1 cellular context compared by ENCODE assay signal in the genomic region with DNA sequence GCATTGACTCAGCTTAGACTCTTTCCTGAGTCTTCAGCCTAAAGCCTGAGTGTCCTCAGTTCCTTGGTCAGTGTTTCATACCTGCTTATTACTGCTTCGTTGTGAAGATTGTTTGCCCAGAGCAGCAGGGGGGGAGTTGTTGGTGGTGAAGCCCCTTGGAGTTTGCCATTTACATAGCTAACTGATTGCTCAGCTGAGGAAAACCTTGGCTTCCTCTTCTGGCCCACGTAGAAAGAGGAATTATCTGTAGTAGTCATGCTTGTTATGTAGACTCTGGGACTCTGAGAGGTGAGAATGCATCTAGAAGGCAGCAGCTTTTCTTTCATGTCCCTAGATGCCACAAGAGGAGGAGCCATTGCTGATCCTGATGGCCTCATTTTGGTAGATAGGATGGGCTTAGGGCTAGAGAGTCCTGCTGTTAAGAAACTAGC.
TF ChIP-seq lines count a peak whose summit lies in the region.

No MANE protein-coding gene starts in this region.

TF ChIP-seq in H1, 55 proteins besides CTCF, POLR2A, EP300 and RAD21 (continued from another document):
- TF ChIP-seq, protein P1, sequence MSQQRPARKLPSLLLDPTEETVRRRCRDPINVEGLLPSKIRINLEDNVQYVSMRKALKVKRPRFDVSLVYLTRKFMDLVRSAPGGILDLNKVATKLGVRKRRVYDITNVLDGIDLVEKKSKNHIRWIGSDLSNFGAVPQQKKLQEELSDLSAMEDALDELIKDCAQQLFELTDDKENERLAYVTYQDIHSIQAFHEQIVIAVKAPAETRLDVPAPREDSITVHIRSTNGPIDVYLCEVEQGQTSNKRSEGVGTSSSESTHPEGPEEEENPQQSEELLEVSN (IDR thresholded peaks at IDR 0.05) = no peak
- no peak for TF ChIP-seq POLR2AphosphoS5 (IDR thresholded peaks at IDR 0.05; ENCODE audit: low read depth, low read length)
- TF ChIP-seq, protein P2, sequence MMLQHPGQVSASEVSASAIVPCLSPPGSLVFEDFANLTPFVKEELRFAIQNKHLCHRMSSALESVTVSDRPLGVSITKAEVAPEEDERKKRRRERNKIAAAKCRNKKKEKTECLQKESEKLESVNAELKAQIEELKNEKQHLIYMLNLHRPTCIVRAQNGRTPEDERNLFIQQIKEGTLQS (IDR thresholded peaks at IDR 0.05; ENCODE audit: insufficient read depth, low read depth, low read length) = no peak
- TF ChIP-seq PHF8 (conservative IDR thresholded peaks at IDR 0.05; ENCODE audit: low read depth, low read length) = no peak
- no peak for TF ChIP-seq KDM4A (IDR thresholded peaks at IDR 0.05; ENCODE audit: low read depth, low read length, severe bottlenecking)
- no peak for TF ChIP-seq SP2 (IDR thresholded peaks at IDR 0.05; ENCODE audit: low read length)
- TF ChIP-seq, protein P3, sequence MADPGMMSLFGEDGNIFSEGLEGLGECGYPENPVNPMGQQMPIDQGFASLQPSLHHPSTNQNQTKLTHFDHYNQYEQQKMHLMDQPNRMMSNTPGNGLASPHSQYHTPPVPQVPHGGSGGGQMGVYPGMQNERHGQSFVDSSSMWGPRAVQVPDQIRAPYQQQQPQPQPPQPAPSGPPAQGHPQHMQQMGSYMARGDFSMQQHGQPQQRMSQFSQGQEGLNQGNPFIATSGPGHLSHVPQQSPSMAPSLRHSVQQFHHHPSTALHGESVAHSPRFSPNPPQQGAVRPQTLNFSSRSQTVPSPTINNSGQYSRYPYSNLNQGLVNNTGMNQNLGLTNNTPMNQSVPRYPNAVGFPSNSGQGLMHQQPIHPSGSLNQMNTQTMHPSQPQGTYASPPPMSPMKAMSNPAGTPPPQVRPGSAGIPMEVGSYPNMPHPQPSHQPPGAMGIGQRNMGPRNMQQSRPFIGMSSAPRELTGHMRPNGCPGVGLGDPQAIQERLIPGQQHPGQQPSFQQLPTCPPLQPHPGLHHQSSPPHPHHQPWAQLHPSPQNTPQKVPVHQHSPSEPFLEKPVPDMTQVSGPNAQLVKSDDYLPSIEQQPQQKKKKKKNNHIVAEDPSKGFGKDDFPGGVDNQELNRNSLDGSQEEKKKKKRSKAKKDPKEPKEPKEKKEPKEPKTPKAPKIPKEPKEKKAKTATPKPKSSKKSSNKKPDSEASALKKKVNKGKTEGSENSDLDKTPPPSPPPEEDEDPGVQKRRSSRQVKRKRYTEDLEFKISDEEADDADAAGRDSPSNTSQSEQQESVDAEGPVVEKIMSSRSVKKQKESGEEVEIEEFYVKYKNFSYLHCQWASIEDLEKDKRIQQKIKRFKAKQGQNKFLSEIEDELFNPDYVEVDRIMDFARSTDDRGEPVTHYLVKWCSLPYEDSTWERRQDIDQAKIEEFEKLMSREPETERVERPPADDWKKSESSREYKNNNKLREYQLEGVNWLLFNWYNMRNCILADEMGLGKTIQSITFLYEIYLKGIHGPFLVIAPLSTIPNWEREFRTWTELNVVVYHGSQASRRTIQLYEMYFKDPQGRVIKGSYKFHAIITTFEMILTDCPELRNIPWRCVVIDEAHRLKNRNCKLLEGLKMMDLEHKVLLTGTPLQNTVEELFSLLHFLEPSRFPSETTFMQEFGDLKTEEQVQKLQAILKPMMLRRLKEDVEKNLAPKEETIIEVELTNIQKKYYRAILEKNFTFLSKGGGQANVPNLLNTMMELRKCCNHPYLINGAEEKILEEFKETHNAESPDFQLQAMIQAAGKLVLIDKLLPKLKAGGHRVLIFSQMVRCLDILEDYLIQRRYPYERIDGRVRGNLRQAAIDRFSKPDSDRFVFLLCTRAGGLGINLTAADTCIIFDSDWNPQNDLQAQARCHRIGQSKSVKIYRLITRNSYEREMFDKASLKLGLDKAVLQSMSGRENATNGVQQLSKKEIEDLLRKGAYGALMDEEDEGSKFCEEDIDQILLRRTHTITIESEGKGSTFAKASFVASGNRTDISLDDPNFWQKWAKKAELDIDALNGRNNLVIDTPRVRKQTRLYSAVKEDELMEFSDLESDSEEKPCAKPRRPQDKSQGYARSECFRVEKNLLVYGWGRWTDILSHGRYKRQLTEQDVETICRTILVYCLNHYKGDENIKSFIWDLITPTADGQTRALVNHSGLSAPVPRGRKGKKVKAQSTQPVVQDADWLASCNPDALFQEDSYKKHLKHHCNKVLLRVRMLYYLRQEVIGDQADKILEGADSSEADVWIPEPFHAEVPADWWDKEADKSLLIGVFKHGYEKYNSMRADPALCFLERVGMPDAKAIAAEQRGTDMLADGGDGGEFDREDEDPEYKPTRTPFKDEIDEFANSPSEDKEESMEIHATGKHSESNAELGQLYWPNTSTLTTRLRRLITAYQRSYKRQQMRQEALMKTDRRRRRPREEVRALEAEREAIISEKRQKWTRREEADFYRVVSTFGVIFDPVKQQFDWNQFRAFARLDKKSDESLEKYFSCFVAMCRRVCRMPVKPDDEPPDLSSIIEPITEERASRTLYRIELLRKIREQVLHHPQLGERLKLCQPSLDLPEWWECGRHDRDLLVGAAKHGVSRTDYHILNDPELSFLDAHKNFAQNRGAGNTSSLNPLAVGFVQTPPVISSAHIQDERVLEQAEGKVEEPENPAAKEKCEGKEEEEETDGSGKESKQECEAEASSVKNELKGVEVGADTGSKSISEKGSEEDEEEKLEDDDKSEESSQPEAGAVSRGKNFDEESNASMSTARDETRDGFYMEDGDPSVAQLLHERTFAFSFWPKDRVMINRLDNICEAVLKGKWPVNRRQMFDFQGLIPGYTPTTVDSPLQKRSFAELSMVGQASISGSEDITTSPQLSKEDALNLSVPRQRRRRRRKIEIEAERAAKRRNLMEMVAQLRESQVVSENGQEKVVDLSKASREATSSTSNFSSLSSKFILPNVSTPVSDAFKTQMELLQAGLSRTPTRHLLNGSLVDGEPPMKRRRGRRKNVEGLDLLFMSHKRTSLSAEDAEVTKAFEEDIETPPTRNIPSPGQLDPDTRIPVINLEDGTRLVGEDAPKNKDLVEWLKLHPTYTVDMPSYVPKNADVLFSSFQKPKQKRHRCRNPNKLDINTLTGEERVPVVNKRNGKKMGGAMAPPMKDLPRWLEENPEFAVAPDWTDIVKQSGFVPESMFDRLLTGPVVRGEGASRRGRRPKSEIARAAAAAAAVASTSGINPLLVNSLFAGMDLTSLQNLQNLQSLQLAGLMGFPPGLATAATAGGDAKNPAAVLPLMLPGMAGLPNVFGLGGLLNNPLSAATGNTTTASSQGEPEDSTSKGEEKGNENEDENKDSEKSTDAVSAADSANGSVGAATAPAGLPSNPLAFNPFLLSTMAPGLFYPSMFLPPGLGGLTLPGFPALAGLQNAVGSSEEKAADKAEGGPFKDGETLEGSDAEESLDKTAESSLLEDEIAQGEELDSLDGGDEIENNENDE (IDR thresholded peaks at IDR 0.05; ENCODE audit: insufficient replicate concordance, low read length) = no peak
- TF ChIP-seq SIRT6 (IDR thresholded peaks at IDR 0.05; ENCODE audit: low read length) = no peak
- TF ChIP-seq SUZ12 (IDR thresholded peaks at IDR 0.05; ENCODE audit: low read length) = no peak
- TF ChIP-seq NANOG (IDR thresholded peaks at IDR 0.05; ENCODE audit: insufficient read depth, low read depth, low read length, poor library complexity, severe bottlenecking) = peak; percentile 20
- TF ChIP-seq, protein P4, sequence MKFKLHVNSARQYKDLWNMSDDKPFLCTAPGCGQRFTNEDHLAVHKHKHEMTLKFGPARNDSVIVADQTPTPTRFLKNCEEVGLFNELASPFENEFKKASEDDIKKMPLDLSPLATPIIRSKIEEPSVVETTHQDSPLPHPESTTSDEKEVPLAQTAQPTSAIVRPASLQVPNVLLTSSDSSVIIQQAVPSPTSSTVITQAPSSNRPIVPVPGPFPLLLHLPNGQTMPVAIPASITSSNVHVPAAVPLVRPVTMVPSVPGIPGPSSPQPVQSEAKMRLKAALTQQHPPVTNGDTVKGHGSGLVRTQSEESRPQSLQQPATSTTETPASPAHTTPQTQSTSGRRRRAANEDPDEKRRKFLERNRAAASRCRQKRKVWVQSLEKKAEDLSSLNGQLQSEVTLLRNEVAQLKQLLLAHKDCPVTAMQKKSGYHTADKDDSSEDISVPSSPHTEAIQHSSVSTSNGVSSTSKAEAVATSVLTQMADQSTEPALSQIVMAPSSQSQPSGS (IDR thresholded peaks at IDR 0.05; ENCODE audit: low read length) = no peak
- no peak for TF ChIP-seq ASH2L (IDR thresholded peaks at IDR 0.05; ENCODE audit: low read length)
- TF ChIP-seq ZNF274 (IDR thresholded peaks at IDR 0.05; ENCODE audit: borderline replicate concordance, extremely low read depth, low read length) = no peak
- 0 out of 2 replicates have a peak, but pooled peaks have one; percentile 55 for TF ChIP-seq JUND (IDR thresholded peaks at IDR 0.05; ENCODE audit: low read length)
- TF ChIP-seq, protein P5, sequence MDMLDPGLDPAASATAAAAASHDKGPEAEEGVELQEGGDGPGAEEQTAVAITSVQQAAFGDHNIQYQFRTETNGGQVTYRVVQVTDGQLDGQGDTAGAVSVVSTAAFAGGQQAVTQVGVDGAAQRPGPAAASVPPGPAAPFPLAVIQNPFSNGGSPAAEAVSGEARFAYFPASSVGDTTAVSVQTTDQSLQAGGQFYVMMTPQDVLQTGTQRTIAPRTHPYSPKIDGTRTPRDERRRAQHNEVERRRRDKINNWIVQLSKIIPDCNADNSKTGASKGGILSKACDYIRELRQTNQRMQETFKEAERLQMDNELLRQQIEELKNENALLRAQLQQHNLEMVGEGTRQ (IDR thresholded peaks at IDR 0.05; ENCODE audit: low read length) = no peak
TF ChIP-seq in H1: peak in this region for 5.
